22 cellular contexts compared by ENCODE assay signal in the genomic region with DNA sequence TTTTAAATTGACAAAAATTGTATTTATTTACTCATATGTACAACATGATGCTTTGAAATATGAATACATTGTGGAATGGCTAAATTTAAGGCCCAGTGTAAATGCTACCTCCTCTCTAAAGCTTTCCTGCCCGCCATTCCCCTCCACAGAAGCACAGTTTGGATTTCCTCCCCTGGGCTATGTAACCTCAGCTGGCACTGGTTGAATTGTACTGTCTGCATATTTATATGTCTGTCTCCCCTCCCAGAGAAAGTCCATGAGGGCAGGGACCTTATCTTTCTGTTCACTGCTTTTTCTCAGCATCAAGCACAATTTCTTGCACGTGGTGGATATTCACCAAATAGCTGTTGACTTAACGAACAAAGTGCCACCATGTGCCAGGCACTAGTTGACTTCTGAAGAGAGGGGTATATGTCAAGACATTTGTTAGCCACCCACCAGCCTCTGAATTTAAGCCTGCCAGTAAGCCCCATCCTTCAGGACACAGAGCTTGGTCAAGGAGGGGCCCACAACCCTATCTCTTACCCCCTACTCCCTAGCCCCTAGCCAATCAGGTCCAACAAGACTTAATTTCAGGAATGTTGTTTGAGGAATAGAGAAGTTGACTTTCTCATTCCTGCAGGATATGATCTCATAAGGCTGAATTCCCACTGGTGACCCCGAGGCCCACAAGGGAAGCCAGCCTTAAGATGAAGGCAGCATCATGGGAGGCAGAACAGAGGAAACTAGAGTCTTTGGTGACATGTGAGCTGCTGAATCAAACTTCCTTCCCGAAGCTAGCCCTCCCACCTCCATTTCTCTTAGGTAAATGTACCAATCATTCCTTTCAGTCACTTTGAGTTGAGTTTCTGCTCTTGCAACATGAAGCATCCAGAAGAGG. TPM values are rescaled to one million over a fixed set of nuclear protein-coding genes. Genes with fewer than 3 reads are reported as not detected.
DNase-seq lines count a peak whose midpoint lies in the region; ATAC-seq and TF ChIP-seq lines count a peak whose summit lies in the region.
"Had no signal": no experiment of that assay in that cellular context is flagged by ENCODE, and none has a peak within 500 bp of the region (broad histone marks: within the 10 kb centered on the region; RNA-seq: fewer than 3 reads in every experiment).

No MANE protein-coding gene starts in this region.

- H4K5ac ChIP-seq in IMR-90 (ENCODE audit: low read depth, low read length): no peak overlapping the region

- ATAC-seq in IMR-90 (ENCODE audit: low read depth): peak; percentile 24; the same call in 1 of the 2 replicates
- no peak for ATAC-seq in stimulated activated memory B cell treated with anti-CD40 and anti-IgM and Interleukin-4, amounts not matched to agents 10 μg/mL and 1 μg/mL and 100 μg/mL, for 72 hours
- no peak for ATAC-seq in activated CD4-positive, alpha-beta T cell treated with anti-CD3 and anti-CD28 coated beads for 36 hours
- ATAC-seq: HCT116, PC-3 had no signal

- H3K9ac ChIP-seq in IMR-90 (ENCODE audit: low read depth, low read length): no peak overlapping the region
- H3K9ac ChIP-seq: GM23248, SK-N-SH had no signal

- no peaks in the 10 kb centered on the region for H4K20me1 ChIP-seq in IMR-90 (ENCODE audit: insufficient read depth, low read length)

- POLR2A ChIA-PET in IMR-90 (lab: Charles Lee; ENCODE audit: unreplicated experiment): interaction anchor here (0.6 kb wide), 1 partner anchor 1905 kb away, joined by 6 read pairs; no protein-coding TSS in a partner anchor
- POLR2A ChIA-PET in activated CD4-positive, alpha-beta T cell treated with anti-CD3 and anti-CD28 coated beads for 36 hours (lab: Charles Lee): no interaction called here

- CTCF ChIA-PET in IMR-90 (lab: Yijun Ruan, JAX): interaction anchor here (0.6 to 1.5 kb wide), 4 partner anchors 10 to 276 kb away, joined by 3 to 8 read pairs (median 5); no protein-coding TSS in a partner anchor
- CTCF ChIA-PET in activated CD4-positive, alpha-beta T cell treated with anti-CD3 and anti-CD28 coated beads for 36 hours (lab: Charles Lee): interaction anchor here (0.6 to 12.6 kb wide), 13 partner anchors 11 to 315 kb away, joined by 3 to 187 read pairs (median 4); no protein-coding TSS in a partner anchor

- in situ Hi-C loops in IMR-90 (cut with MboI; ENCODE audit: low sequenced_read_pairs): no loop called here

- TF ChIP-seq POLR2A in IMR-90 (IDR thresholded peaks at IDR 0.05; ENCODE audit: low read depth, low read length): no peak

- peaks cover 3% of the 10 kb centered on the region; the same call in 1 of the 2 replicates for H3K9me1 ChIP-seq in IMR-90 (ENCODE audit: insufficient read depth, low read length)

- BruUV-seq in IMR-90 (replicated peaks; lab: Mats Ljungman, UMichigan): no TSS peak

- H2BK120ac ChIP-seq in IMR-90 (ENCODE audit: low read depth, low read length): peak overlapping the region; percentile 25; the same call in 1 of the 2 replicates

- no peaks in the 10 kb centered on the region for H3K79me1 ChIP-seq in IMR-90 (ENCODE audit: low read depth in 1 of 2, low read length in 2 of 2)

- H3K4me2 ChIP-seq in IMR-90 (ENCODE audit: low read depth, low read length): no peak overlapping the region
- H3K4me2 ChIP-seq: SK-N-SH had no signal

- TF ChIP-seq CTCF in IMR-90 (conservative IDR thresholded peaks at IDR 0.05; ENCODE audit: low read depth, low read length): no peak
- TF ChIP-seq CTCF in fibroblast of pulmonary artery (IDR thresholded peaks at IDR 0.05; ENCODE audit: low read length, missing control alignments): no peak

- WGBS in IMR-90 (ENCODE audit: extremely low coverage in 2 of 2, insufficient read length in 1 of 2), 2 experiments: no CpG with 5 or more reads among the region's 5 CpGs

- peak overlapping the region; percentile 41; the same call in 1 of the 2 replicates for H3K14ac ChIP-seq in IMR-90 (replicated peaks; ENCODE audit: low read depth, low read length)

- no peaks in the 10 kb centered on the region for H3K36me3 ChIP-seq in IMR-90 (ENCODE audit: control insufficient read depth, insufficient read depth, low read length)

- no peak overlapping the region for H2BK5ac ChIP-seq in IMR-90 (ENCODE audit: low read depth, low read length, poor library complexity, severe bottlenecking)

- H2AFZ ChIP-seq in IMR-90 (replicated peaks; ENCODE audit: low read length, poor library complexity): peak overlapping the region; percentile 76
- H2AFZ ChIP-seq: GM23248 had no signal

- H3K4ac ChIP-seq in IMR-90 (ENCODE audit: low read depth, low read length): 0 out of 2 replicates have a peak overlapping the region, but pooled peaks have one; percentile 29

- H3K18ac ChIP-seq in IMR-90 (ENCODE audit: low read depth, low read length): no peak overlapping the region

- no peak overlapping the region for H3K27ac Mint-ChIP-seq in stimulated activated memory B cell treated with anti-CD40 and anti-IgM and Interleukin-4, amounts not matched to agents 10 μg/mL and 1 μg/mL and 100 μg/mL, for 72 hours
- no peak overlapping the region for H3K27ac Mint-ChIP-seq in activated CD4-positive, alpha-beta T cell treated with anti-CD3 and anti-CD28 coated beads for 36 hours
- H3K27ac Mint-ChIP-seq: CD14-positive monocyte had no signal

- no peak overlapping the region for H3K4me3 ChIP-seq in IMR-90 (ENCODE audit: insufficient read depth, low read depth, low read length)
- no peak overlapping the region for H3K4me3 ChIP-seq in fibroblast of pulmonary artery (replicated peaks; ENCODE audit: low read depth, low read length)
- H3K4me3 ChIP-seq: GM23248 had no signal

- H3K9me3 ChIP-seq in IMR-90 (ENCODE audit: control insufficient read depth, insufficient read depth, low read length): no peaks in the 10 kb centered on the region
- H3K9me3 ChIP-seq: SK-N-SH had no signal

- TF ChIP-seq RAD21 in IMR-90 (IDR thresholded peaks at IDR 0.05; ENCODE audit: low read length): no peak

- H2BK20ac ChIP-seq in IMR-90 (ENCODE audit: low read depth, low read length): 0 out of 2 replicates have a peak overlapping the region, but pooled peaks have one; percentile 28

- H4K8ac ChIP-seq in IMR-90 (ENCODE audit: low read depth in 2 of 2, low read length in 2 of 2): no peak overlapping the region; a peak in 1 of 4 replicates

- dilution Hi-C loops in IMR-90 (cut with HindIII; ENCODE audit: low sequenced_read_pairs, unreplicated experiment): no loop called here

- peaks cover 5% of the 10 kb centered on the region for H3K4me1 Mint-ChIP-seq in stimulated activated memory B cell treated with anti-CD40 and anti-IgM and Interleukin-4, amounts not matched to agents 10 μg/mL and 1 μg/mL and 100 μg/mL, for 72 hours
- peaks cover 7% of the 10 kb centered on the region for H3K4me1 Mint-ChIP-seq in activated CD4-positive, alpha-beta T cell treated with anti-CD3 and anti-CD28 coated beads for 36 hours

- H3K4me3 Mint-ChIP-seq in stimulated activated memory B cell treated with anti-CD40 and anti-IgM and Interleukin-4, amounts not matched to agents 10 μg/mL and 1 μg/mL and 100 μg/mL, for 72 hours: no peak overlapping the region
- no peak overlapping the region for H3K4me3 Mint-ChIP-seq in activated CD4-positive, alpha-beta T cell treated with anti-CD3 and anti-CD28 coated beads for 36 hours
- H3K4me3 Mint-ChIP-seq: CD14-positive monocyte had no signal

- H3K36me3 Mint-ChIP-seq in stimulated activated memory B cell treated with anti-CD40 and anti-IgM and Interleukin-4, amounts not matched to agents 10 μg/mL and 1 μg/mL and 100 μg/mL, for 72 hours: no peaks in the 10 kb centered on the region
- no peaks in the 10 kb centered on the region for H3K36me3 Mint-ChIP-seq in activated CD4-positive, alpha-beta T cell treated with anti-CD3 and anti-CD28 coated beads for 36 hours (ENCODE audit: low read depth)
- H3K36me3 Mint-ChIP-seq: CD14-positive monocyte had no signal

- intact Hi-C loops in IMR-90 (cut with micrococcal nuclease): loop anchor here (10.0 kb wide), 1 partner anchor 133 kb away; a partner anchor contains a TSS
- intact Hi-C loops in activated CD4-positive, alpha-beta T cell treated with anti-CD3 and anti-CD28 coated beads for 36 hours (cut with DNase I, micrococcal nuclease): loop anchor here in 1 of 2 experiments (10.0 kb wide), 1 partner anchor 313 kb away; a partner anchor contains a TSS

- H3K27ac ChIP-seq in IMR-90 (ENCODE audit: insufficient read depth, low read length): no peak overlapping the region
- H3K27ac ChIP-seq: GM23248 had no signal

- no peak overlapping the region for H2BK15ac ChIP-seq in IMR-90 (ENCODE audit: low read depth, low read length)

- peak overlapping the region; percentile 77 for H3K23ac ChIP-seq in IMR-90 (ENCODE audit: low read depth, low read length)

- peaks cover 9% of the 10 kb centered on the region for H3K27me3 Mint-ChIP-seq in stimulated activated memory B cell treated with anti-CD40 and anti-IgM and Interleukin-4, amounts not matched to agents 10 μg/mL and 1 μg/mL and 100 μg/mL, for 72 hours
- no peaks in the 10 kb centered on the region for H3K27me3 Mint-ChIP-seq in activated CD4-positive, alpha-beta T cell treated with anti-CD3 and anti-CD28 coated beads for 36 hours

- peak; percentile 55 for DNase-seq in EH (ENCODE audit: low read depth)
- peak; percentile 47 for DNase-seq in IMR-90
- peak; percentile 41 for DNase-seq in fibroblast of pulmonary artery (ENCODE audit: low read depth)
- DNase-seq in pulmonary artery endothelial cell (ENCODE audit: low read depth, low spot score): peak; percentile 46
- no peak for DNase-seq in medulla oblongata (ENCODE audit: extremely low spot score)
- no peak for DNase-seq in activated CD4-positive, alpha-beta T cell treated with anti-CD3 and anti-CD28 coated beads for 36 hours
- DNase-seq: ACHN, DMS79 treated with DMSO at 0.1 percent for 48 hours, GDM1, GM23248, KG1, MV-4-11, NCI-H187, NCI-H2227 treated with DMSO at 0.1 percent for 48 hours, NCI-H524, PC-3, RPMI8226, SHP77 treated with DMSO at 0.1 percent for 48 hours, SK-N-SH had no signal

- no peak overlapping the region for H4K91ac ChIP-seq in IMR-90 (ENCODE audit: insufficient read depth, low read depth, low read length)

- H2AK9ac ChIP-seq in IMR-90 (replicated peaks; ENCODE audit: low read depth, low read length, poor library complexity): peak overlapping the region; percentile 61

- no peak overlapping the region for H2AK5ac ChIP-seq in IMR-90 (ENCODE audit: low read depth, low read length)

- H3K56ac ChIP-seq in IMR-90 (ENCODE audit: extremely low read depth, insufficient read depth, low read length): no peak overlapping the region

- peaks cover 3% of the 10 kb centered on the region; the same call in 1 of the 2 replicates for H3K4me1 ChIP-seq in IMR-90 (ENCODE audit: control insufficient read depth, insufficient read depth, low read length)

- no peaks in the 10 kb centered on the region for H3K9me3 Mint-ChIP-seq in stimulated activated memory B cell treated with anti-CD40 and anti-IgM and Interleukin-4, amounts not matched to agents 10 μg/mL and 1 μg/mL and 100 μg/mL, for 72 hours
- no peaks in the 10 kb centered on the region for H3K9me3 Mint-ChIP-seq in activated CD4-positive, alpha-beta T cell treated with anti-CD3 and anti-CD28 coated beads for 36 hours (ENCODE audit: low read depth)
- H3K9me3 Mint-ChIP-seq: CD14-positive monocyte had no signal

- H3K27me3 ChIP-seq in IMR-90 (ENCODE audit: control insufficient read depth, insufficient read depth, low read length): no peaks in the 10 kb centered on the region; the same call in 1 of the 2 replicates

RNA-seq across cellular contexts. Expression of a gene that starts 9.3 kb away (rescaled TPM):
- total RNA-seq in IMR-90 (2012; rRNA removed): 3.0 and 5.8 TPM in 2 replicates
- 1.2 and 1.4 TPM in 2 replicates for polyA plus RNA-seq in IMR-90 (2012; rRNA removed)
- polyA plus RNA-seq in IMR-90 (2012; cell fraction: cytosol; rRNA removed): 0.42 and 0.84 TPM in 2 replicates
- polyA plus RNA-seq in IMR-90 (2012; cell fraction: nucleus; rRNA removed; ENCODE audit: low replicate concordance): 0.33 and 0.53 TPM in 2 replicates
- total RNA-seq in pulmonary artery endothelial cell: 5.9 TPM in 2 replicates
- 10 to 100 TPM; 12.3 to 13.0 TPM for total RNA-seq in activated CD4-positive, alpha-beta T cell treated with anti-CD3 and anti-CD28 coated beads for 36 hours

RNA-seq across cellular contexts. Expression of a gene that starts 34.9 kb away (rescaled TPM):
- total RNA-seq in IMR-90 (2012; rRNA removed) (not detected in 2 replicates), pulmonary artery endothelial cell (not detected in 2 replicates)
- polyA plus RNA-seq in IMR-90 (2012; rRNA removed): not detected in 2 replicates
- not detected in 2 replicates for polyA plus RNA-seq in IMR-90 (2012; cell fraction: cytosol; rRNA removed)
- polyA plus RNA-seq in IMR-90 (2012; cell fraction: nucleus; rRNA removed; ENCODE audit: low replicate concordance): 0.06 TPM in 1 of 2 replicates, not detected in the other
- total RNA-seq in activated CD4-positive, alpha-beta T cell treated with anti-CD3 and anti-CD28 coated beads for 36 hours: not detected
- total RNA-seq: GM23248, PC-3 had no signal
- polyA plus RNA-seq: CD14-positive monocyte, GM23248, SK-N-SH had no signal

RNA-seq across cellular contexts. Expression of a gene that starts 56.4 kb away (rescaled TPM):
- total RNA-seq in IMR-90 (2012; rRNA removed) (not detected in 2 replicates), pulmonary artery endothelial cell (not detected in 2 replicates)
- polyA plus RNA-seq in IMR-90 (2012; rRNA removed): not detected in 2 replicates
- not detected in 2 replicates for polyA plus RNA-seq in IMR-90 (2012; cell fraction: cytosol; rRNA removed)
- polyA plus RNA-seq in IMR-90 (2012; cell fraction: nucleus; rRNA removed; ENCODE audit: low replicate concordance): not detected in 2 replicates
- not detected for total RNA-seq in activated CD4-positive, alpha-beta T cell treated with anti-CD3 and anti-CD28 coated beads for 36 hours
- total RNA-seq: GM23248 had no signal
- polyA plus RNA-seq: CD14-positive monocyte, SK-N-SH had no signal

RNA-seq across cellular contexts. Expression of a gene that starts 56.6 kb away (rescaled TPM):
- total RNA-seq in IMR-90 (2012; rRNA removed) (not detected in 2 replicates), pulmonary artery endothelial cell (0.67 and 1.3 TPM in 2 replicates)
- not detected in 2 replicates for polyA plus RNA-seq in IMR-90 (2012; rRNA removed)
- 0.03 TPM in 1 of 2 replicates, not detected in the other for polyA plus RNA-seq in IMR-90 (2012; cell fraction: cytosol; rRNA removed)
- polyA plus RNA-seq in IMR-90 (2012; cell fraction: nucleus; rRNA removed; ENCODE audit: low replicate concordance): 0.03 TPM in 1 of 2 replicates, not detected in the other
- total RNA-seq in activated CD4-positive, alpha-beta T cell treated with anti-CD3 and anti-CD28 coated beads for 36 hours: not detected
- total RNA-seq: GM23248, PC-3 had no signal
- polyA plus RNA-seq: CD14-positive monocyte, GM23248 had no signal

Comparison
In these comparisons a context has a peak if more than half of its experiments do, and no peak if none do; other contexts are left out.
1. DNase-seq: peak in EH (single experiment), IMR-90 (single experiment), fibroblast of pulmonary artery (single experiment) and pulmonary artery endothelial cell (single experiment); none in medulla oblongata (single experiment) and activated CD4-positive, alpha-beta T cell treated with anti-CD3 and anti-CD28 coated beads for 36 hours (single experiment).